ENCODE assay signal across 1 cellular context in the genomic region with DNA sequence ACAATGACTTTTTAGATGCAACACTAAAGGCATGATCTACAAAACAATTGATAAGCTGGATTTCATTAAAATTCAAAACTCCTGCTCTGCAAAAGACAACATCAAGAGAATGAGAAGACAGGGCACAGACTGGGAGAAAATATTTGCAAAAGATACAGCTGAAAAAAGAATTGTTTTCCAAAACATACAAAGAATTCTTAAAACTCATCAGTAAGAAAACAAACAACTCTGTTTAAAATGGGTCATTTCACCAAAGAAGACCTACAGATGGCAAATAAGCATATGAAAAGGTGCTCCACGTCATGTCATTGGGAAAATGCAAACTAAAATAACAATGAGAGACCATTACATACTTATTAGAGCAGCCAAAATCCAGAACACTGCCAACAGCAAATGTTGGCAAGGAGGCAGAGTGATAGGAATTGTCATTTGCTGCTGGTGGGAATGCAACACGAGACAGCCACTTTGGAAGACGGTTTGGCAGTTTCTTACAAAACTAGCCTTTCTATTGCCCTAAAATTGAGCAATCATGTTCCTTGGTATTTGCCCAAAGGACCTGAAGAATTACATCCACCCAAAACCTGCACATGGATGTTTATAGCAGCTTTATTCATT.
TF ChIP-seq lines count a peak whose summit lies in the region.

No MANE protein-coding gene starts in this region.

TF ChIP-seq in H1, 55 proteins besides CTCF, POLR2A, EP300 and RAD21:
- TF ChIP-seq, protein P1, sequence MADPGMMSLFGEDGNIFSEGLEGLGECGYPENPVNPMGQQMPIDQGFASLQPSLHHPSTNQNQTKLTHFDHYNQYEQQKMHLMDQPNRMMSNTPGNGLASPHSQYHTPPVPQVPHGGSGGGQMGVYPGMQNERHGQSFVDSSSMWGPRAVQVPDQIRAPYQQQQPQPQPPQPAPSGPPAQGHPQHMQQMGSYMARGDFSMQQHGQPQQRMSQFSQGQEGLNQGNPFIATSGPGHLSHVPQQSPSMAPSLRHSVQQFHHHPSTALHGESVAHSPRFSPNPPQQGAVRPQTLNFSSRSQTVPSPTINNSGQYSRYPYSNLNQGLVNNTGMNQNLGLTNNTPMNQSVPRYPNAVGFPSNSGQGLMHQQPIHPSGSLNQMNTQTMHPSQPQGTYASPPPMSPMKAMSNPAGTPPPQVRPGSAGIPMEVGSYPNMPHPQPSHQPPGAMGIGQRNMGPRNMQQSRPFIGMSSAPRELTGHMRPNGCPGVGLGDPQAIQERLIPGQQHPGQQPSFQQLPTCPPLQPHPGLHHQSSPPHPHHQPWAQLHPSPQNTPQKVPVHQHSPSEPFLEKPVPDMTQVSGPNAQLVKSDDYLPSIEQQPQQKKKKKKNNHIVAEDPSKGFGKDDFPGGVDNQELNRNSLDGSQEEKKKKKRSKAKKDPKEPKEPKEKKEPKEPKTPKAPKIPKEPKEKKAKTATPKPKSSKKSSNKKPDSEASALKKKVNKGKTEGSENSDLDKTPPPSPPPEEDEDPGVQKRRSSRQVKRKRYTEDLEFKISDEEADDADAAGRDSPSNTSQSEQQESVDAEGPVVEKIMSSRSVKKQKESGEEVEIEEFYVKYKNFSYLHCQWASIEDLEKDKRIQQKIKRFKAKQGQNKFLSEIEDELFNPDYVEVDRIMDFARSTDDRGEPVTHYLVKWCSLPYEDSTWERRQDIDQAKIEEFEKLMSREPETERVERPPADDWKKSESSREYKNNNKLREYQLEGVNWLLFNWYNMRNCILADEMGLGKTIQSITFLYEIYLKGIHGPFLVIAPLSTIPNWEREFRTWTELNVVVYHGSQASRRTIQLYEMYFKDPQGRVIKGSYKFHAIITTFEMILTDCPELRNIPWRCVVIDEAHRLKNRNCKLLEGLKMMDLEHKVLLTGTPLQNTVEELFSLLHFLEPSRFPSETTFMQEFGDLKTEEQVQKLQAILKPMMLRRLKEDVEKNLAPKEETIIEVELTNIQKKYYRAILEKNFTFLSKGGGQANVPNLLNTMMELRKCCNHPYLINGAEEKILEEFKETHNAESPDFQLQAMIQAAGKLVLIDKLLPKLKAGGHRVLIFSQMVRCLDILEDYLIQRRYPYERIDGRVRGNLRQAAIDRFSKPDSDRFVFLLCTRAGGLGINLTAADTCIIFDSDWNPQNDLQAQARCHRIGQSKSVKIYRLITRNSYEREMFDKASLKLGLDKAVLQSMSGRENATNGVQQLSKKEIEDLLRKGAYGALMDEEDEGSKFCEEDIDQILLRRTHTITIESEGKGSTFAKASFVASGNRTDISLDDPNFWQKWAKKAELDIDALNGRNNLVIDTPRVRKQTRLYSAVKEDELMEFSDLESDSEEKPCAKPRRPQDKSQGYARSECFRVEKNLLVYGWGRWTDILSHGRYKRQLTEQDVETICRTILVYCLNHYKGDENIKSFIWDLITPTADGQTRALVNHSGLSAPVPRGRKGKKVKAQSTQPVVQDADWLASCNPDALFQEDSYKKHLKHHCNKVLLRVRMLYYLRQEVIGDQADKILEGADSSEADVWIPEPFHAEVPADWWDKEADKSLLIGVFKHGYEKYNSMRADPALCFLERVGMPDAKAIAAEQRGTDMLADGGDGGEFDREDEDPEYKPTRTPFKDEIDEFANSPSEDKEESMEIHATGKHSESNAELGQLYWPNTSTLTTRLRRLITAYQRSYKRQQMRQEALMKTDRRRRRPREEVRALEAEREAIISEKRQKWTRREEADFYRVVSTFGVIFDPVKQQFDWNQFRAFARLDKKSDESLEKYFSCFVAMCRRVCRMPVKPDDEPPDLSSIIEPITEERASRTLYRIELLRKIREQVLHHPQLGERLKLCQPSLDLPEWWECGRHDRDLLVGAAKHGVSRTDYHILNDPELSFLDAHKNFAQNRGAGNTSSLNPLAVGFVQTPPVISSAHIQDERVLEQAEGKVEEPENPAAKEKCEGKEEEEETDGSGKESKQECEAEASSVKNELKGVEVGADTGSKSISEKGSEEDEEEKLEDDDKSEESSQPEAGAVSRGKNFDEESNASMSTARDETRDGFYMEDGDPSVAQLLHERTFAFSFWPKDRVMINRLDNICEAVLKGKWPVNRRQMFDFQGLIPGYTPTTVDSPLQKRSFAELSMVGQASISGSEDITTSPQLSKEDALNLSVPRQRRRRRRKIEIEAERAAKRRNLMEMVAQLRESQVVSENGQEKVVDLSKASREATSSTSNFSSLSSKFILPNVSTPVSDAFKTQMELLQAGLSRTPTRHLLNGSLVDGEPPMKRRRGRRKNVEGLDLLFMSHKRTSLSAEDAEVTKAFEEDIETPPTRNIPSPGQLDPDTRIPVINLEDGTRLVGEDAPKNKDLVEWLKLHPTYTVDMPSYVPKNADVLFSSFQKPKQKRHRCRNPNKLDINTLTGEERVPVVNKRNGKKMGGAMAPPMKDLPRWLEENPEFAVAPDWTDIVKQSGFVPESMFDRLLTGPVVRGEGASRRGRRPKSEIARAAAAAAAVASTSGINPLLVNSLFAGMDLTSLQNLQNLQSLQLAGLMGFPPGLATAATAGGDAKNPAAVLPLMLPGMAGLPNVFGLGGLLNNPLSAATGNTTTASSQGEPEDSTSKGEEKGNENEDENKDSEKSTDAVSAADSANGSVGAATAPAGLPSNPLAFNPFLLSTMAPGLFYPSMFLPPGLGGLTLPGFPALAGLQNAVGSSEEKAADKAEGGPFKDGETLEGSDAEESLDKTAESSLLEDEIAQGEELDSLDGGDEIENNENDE (IDR thresholded peaks at IDR 0.05; ENCODE audit: insufficient replicate concordance, low read length) = peak; percentile 61
- peak in 1 of 2 experiments; percentile 5; a peak in 1 of 4 replicates for TF ChIP-seq HDAC2 (IDR thresholded peaks at IDR 0.05; ENCODE audit: borderline replicate concordance in 1 of 2, low read depth in 2 of 2, low read length in 2 of 2)
- TF ChIP-seq BRCA1 (IDR thresholded peaks at IDR 0.05; ENCODE audit: low read depth, low read length) = no peak
- peak; percentile 47; the same call in 1 of the 2 replicates for TF ChIP-seq CREB1 (IDR thresholded peaks at IDR 0.05)
- no peak for TF ChIP-seq SIX5 (IDR thresholded peaks at IDR 0.05; ENCODE audit: low read depth, low read length)
- TF ChIP-seq CEBPB (IDR thresholded peaks at IDR 0.05; ENCODE audit: low read depth, low read length) = peak; percentile 82; the same call in 1 of the 2 replicates
- TF ChIP-seq TEAD4 (IDR thresholded peaks at IDR 0.05; ENCODE audit: low read depth, low read length) = peak; percentile 70; the same call in 1 of the 2 replicates
